28 cellular contexts compared by ENCODE assay signal in genomic region chrX:107691024-107691448, GRCh38.
A peak's percentile ranks its signal among the peaks of the same experiment; 100 is the strongest.
DNase-seq lines count a peak whose midpoint lies in the region; ATAC-seq, FAIRE-seq and TF ChIP-seq lines count a peak whose summit lies in the region.
"Had no signal": no experiment of that assay in that cellular context is flagged by ENCODE, and none has a peak within 500 bp of the region (broad histone marks: within the 10 kb centered on the region; RNA-seq: fewer than 3 reads in every experiment).

No MANE protein-coding gene starts in this region.

- H3K4me1 ChIP-seq in adipocyte (ENCODE audit: control insufficient read depth, insufficient read depth, low read length) (no peaks in the 10 kb centered on the region), small intestine (ENCODE audit: control insufficient read depth in 2 of 2, insufficient read depth in 1 of 2, low read depth in 1 of 2, low read length in 1 of 2) (no peaks in the 10 kb centered on the region)
- H3K4me1 ChIP-seq: breast epithelium, HAP-1 had no signal

- FAIRE-seq in small intestine (lab: Jason Lieb, UNC) = no peak
- FAIRE-seq: GM12892 had no signal

- H3K36me3 ChIP-seq in adipocyte (ENCODE audit: control insufficient read depth, insufficient read depth, low read length, severe bottlenecking) (no peaks in the 10 kb centered on the region), small intestine (ENCODE audit: control insufficient read depth in 2 of 2, insufficient read depth in 2 of 2, low read length in 2 of 2) (no peaks in the 10 kb centered on the region)
- H3K36me3 ChIP-seq: BLaER1, breast epithelium, HAP-1 had no signal

- H3K27ac ChIP-seq in small intestine (ENCODE audit: low read depth in 1 of 2, low read length in 1 of 2) = no peak overlapping the region
- H3K27ac ChIP-seq: BLaER1, breast epithelium, PC-9 had no signal

- WGBS in small intestine, 3 donors = 58 to 77% (median 69%) methylated on average over 5 of the region's 5 CpGs

- POLR2A ChIA-PET in HEK293T (lab: Yijun Ruan, JAX) = interaction anchor here (1.5 to 3.2 kb wide), 3 partner anchors 14 to 31 kb away, joined by 4 to 23 read pairs (median 6); no protein-coding TSS in a partner anchor

- ATAC-seq in HG03565 (IDR thresholded peaks at IDR 0.05; ENCODE audit: unreplicated experiment) = no peak
- ATAC-seq: activated CD4-positive, CD25-positive, alpha-beta regulatory T cell treated with anti-CD3 and anti-CD28 coated beads, Interleukin-2, amount 50 U/mL, for 24 hours; left lobe of liver; sciatic nerve had no signal

- DNase-seq in Kasumi-1 (lab: John Stamatoyannopoulos, UW) (peak; percentile 1 to 6), adipocyte (ENCODE audit: low read depth) (peak; percentile 33), iris pigment epithelial cell (ENCODE audit: low read depth) (peak; percentile 60), small intestine (peak; percentile 7), HEK293T (ENCODE audit: extremely low spot score) (no peak), SW 1271 (lab: John Stamatoyannopoulos, UW) (no peak)
- DNase-seq: activated CD4-positive, alpha-beta memory T cell treated with anti-CD3 and anti-CD28 coated beads for 36 hours; activated CD8-positive, alpha-beta memory T cell treated with anti-CD3 and anti-CD28 coated beads, Interleukin-2, amount 50 U/mL, for 4 hours; activated naive CD4-positive, alpha-beta T cell treated with anti-CD3 and anti-CD28 coated beads for 36 hours; amniotic stem cell; DMS153; mesenchymal stem cell; NCI-H1436; NCI-H2081 treated with DMSO at 0.1 percent for 48 hours; NCI-H226; NCI-H69; PC-9; SK-N-SH; stimulated activated CD4-positive, alpha-beta T cell treated with anti-CD3 and anti-CD28 coated beads, Interleukin-4, amount 100 ng/mL, for 4 hours; trophoblast cell had no signal

- H3K9me3 ChIP-seq in adipocyte (ENCODE audit: control insufficient read depth, low read length) = peaks cover 9% of the 10 kb centered on the region
- H3K9me3 ChIP-seq in small intestine (ENCODE audit: control insufficient read depth, low read depth) = no peaks in the 10 kb centered on the region
- H3K9me3 ChIP-seq: BLaER1, breast epithelium, HAP-1, SK-N-SH had no signal

- CTCF ChIA-PET in HEK293T (lab: Yijun Ruan, JAX) = interaction anchor here (0.7 kb wide), 1 partner anchor 11 kb away, joined by 3 read pairs; no protein-coding TSS in a partner anchor

- H3K4me3 ChIP-seq in adipocyte (ENCODE audit: low read length) (no peak overlapping the region), small intestine (ENCODE audit: low read depth in 1 of 2, low read length in 2 of 2) (no peak overlapping the region)
- H3K4me3 ChIP-seq: BLaER1, breast epithelium, HAP-1, PC-9 had no signal

- H3K27me3 ChIP-seq in adipocyte (replicated peaks; ENCODE audit: control insufficient read depth, insufficient read depth, low read length) (peaks cover 20% of the 10 kb centered on the region), small intestine (ENCODE audit: control insufficient read depth in 2 of 2, insufficient read depth in 2 of 2, low read length in 2 of 2) (no peaks in the 10 kb centered on the region)

- no peak overlapping the region for H3K9ac ChIP-seq in adipocyte (ENCODE audit: low read length)
- H3K9ac ChIP-seq: BLaER1, SK-N-SH had no signal

TF ChIP-seq in HEK293T, 16 proteins besides CTCF, POLR2A, EP300 and RAD21:
- no peak for TF ChIP-seq NFRKB (IDR thresholded peaks at IDR 0.05)
- TF ChIP-seq FOXK2 (IDR thresholded peaks at IDR 0.05) = no peak
- TF ChIP-seq SP1 (IDR thresholded peaks at IDR 0.05) = no peak
- no peak for TF ChIP-seq CTBP1 (IDR thresholded peaks at IDR 0.05; ENCODE audit: borderline replicate concordance)
- no peak for TF ChIP-seq FOXA1 (IDR thresholded peaks at IDR 0.05)
- no peak for TF ChIP-seq BHLHE40 (IDR thresholded peaks at IDR 0.05; ENCODE audit: borderline replicate concordance)
- TF ChIP-seq HDGF (IDR thresholded peaks at IDR 0.05; ENCODE audit: borderline replicate concordance) = no peak
- TF ChIP-seq LEF1 (IDR thresholded peaks at IDR 0.05; ENCODE audit: borderline replicate concordance) = no peak
- TF ChIP-seq ARNT (IDR thresholded peaks at IDR 0.05) = no peak
- no peak for TF ChIP-seq ZNF384 (IDR thresholded peaks at IDR 0.05)
- no peak for TF ChIP-seq L3MBTL2 (conservative IDR thresholded peaks at IDR 0.05)
- TF ChIP-seq ELF4 (IDR thresholded peaks at IDR 0.05) = no peak
- TF ChIP-seq SUZ12 (IDR thresholded peaks at IDR 0.05) = no peak
- no peak for TF ChIP-seq TARDBP (IDR thresholded peaks at IDR 0.05)
- TF ChIP-seq PKNOX1 (IDR thresholded peaks at IDR 0.05) = no peak
- TF ChIP-seq FOXM1 (IDR thresholded peaks at IDR 0.05; ENCODE audit: borderline replicate concordance) = no peak
TF ChIP-seq in HEK293T: peak in this region for 0.

Comparison
In these comparisons a context has a peak if more than half of its experiments do, and no peak if none do; other contexts are left out.
1. DNase-seq: peak in Kasumi-1 (2 of 2), adipocyte (single experiment), iris pigment epithelial cell (single experiment) and small intestine (single experiment); none in HEK293T (single experiment) and SW 1271 (0 of 2).